ENCODE assay signal across 8 cellular contexts in the genomic region with DNA sequence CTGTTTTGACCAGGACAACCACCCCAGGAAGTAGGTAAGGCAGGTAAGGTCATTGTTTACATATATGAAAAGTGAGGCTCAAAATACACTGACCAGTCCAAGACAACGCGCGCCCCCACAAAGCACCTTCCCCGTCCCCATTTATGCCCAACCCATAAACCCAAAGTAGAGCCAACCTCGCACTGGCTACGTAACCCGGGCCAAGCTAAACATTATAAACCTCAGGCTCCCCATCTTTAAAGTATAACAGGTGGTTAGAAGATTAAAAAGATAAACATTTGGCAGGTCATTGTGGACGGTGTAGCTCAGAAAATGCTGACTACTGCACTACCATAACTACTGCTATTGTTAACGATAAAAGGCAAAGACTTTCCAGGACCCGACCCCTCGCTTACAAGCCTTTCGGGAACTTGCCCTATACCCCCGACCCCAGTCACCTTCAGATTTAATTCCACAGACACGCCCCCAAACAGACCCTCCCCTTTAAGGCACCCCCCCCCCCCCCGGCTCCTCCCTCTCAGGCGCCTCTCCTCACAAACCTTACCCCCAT. TPM values are rescaled to one million over a fixed set of nuclear protein-coding genes. Genes with fewer than 3 reads are reported as not detected.
DNase-seq lines count a peak whose midpoint lies in the region; ATAC-seq and TF ChIP-seq lines count a peak whose summit lies in the region.

No MANE protein-coding gene starts in this region.

- H3K4me1 Mint-ChIP-seq in IgD-negative memory B cell (peaks cover 29 to 38% (median 34%) of the 10 kb centered on the region in 3 donors), immature natural killer cell (peaks cover 35% of the 10 kb centered on the region in 2 donors)

- DNase-seq in DMS 273 (lab: John Stamatoyannopoulos, UW; ENCODE audit: unreplicated experiment) (peak; percentile 71), ascending aorta (ENCODE audit: low spot score in 2 of 2) (peak in 1 of 2 donors; percentile 62), immature natural killer cell (peak; percentile 61 to 65 (median 62)), NCI-H1436 treated with DMSO at 0.1 percent for 48 hours (lab: John Stamatoyannopoulos, UW) (no peak)
- peak; percentile 49 for DNase-seq in stimulated activated naive CD4-positive, alpha-beta T cell treated with Interleukin-2 at 50 U/mL for 16 hours (lab: John Stamatoyannopoulos, UW)

- ATAC-seq in GM21447 (IDR thresholded peaks at IDR 0.05; ENCODE audit: unreplicated experiment): no peak
- no peak for ATAC-seq in activated CD4-positive, CD25-positive, alpha-beta regulatory T cell treated with anti-CD3 and anti-CD28 coated beads, Interleukin-2, amount 50 U/mL, for 24 hours

- H3K4me3 ChIP-seq in ascending aorta: peak overlapping the region; percentile 82 to 90

- H3K4me1 ChIP-seq in ascending aorta: peaks cover 5 to 14% of the 10 kb centered on the region in 2 donors

- H3K36me3 Mint-ChIP-seq in IgD-negative memory B cell (no peaks in the 10 kb centered on the region), immature natural killer cell (no peaks in the 10 kb centered on the region)

- peaks cover 0 to 2% of the 10 kb centered on the region in 2 donors for H3K36me3 ChIP-seq in ascending aorta

- H3K4me3 Mint-ChIP-seq in IgD-negative memory B cell (peak overlapping the region; percentile 86 to 96 (median 92)), immature natural killer cell (peak overlapping the region; percentile 92 to 95 (median 94))

- peak overlapping the region; percentile 86 to 91 for H3K27ac ChIP-seq in ascending aorta

- TF ChIP-seq CTCF in ascending aorta (IDR thresholded peaks at IDR 0.05): no peak

- H3K9me3 Mint-ChIP-seq in IgD-negative memory B cell (no peaks in the 10 kb centered on the region), immature natural killer cell (no peaks in the 10 kb centered on the region)

- H3K27ac Mint-ChIP-seq in IgD-negative memory B cell: peak overlapping the region; percentile 90 to 98 (median 92)
- peak overlapping the region; percentile 95 to 100 (median 98) for H3K27ac Mint-ChIP-seq in immature natural killer cell

- intact Hi-C loops in ascending aorta (cut with DNase I): loop anchor here (1.0 kb wide), 4 partner anchors 10 to 40 kb away; a partner anchor contains a TSS

- no peaks in the 10 kb centered on the region for H3K9me3 ChIP-seq in ascending aorta

- no peaks in the 10 kb centered on the region for H3K27me3 ChIP-seq in ascending aorta

- H3K27me3 Mint-ChIP-seq in IgD-negative memory B cell (peaks cover 1% of the 10 kb centered on the region), immature natural killer cell (ENCODE audit: low read depth in 3 of 3) (peaks cover 0 to 14% (median 3%) of the 10 kb centered on the region in 3 donors)

RNA-seq across cellular contexts. Expression of a gene that starts 0.5 kb away (rescaled TPM):
- polyA plus RNA-seq in IgD-negative memory B cell: 66.6 TPM
- 289 TPM for total RNA-seq in ascending aorta
- 10 to 100 TPM in 2 of 3 donors, 1 to 10 TPM in 1; 2.7 to 92.5 (median 10.5) TPM for polyA plus RNA-seq in immature natural killer cell

RNA-seq across cellular contexts. Expression of a gene that starts 0.8 kb away (rescaled TPM):
- polyA plus RNA-seq in IgD-negative memory B cell (4.1 TPM), immature natural killer cell (1 to 10 TPM in 2 of 3 donors, not detected in 1; 3.4 to 4.7 TPM)
- total RNA-seq in ascending aorta: 12.9 TPM

RNA-seq across cellular contexts. Expression of a gene that starts 23.2 kb away (rescaled TPM):
- 111 TPM for polyA plus RNA-seq in IgD-negative memory B cell
- total RNA-seq in ascending aorta: 148 TPM
- polyA plus RNA-seq in immature natural killer cell: 100 to 1,000 TPM; 110 to 181 (median 138) TPM

RNA-seq across cellular contexts. Expression of a gene that starts 25.9 kb away (rescaled TPM):
- polyA plus RNA-seq in IgD-negative memory B cell (not detected), immature natural killer cell (not detected)
- total RNA-seq in ascending aorta: not detected

RNA-seq across cellular contexts. Expression of a gene that starts 32.6 kb away (rescaled TPM):
- polyA plus RNA-seq in IgD-negative memory B cell (68.5 TPM), immature natural killer cell (10 to 100 TPM; 70.9 to 76.7 (median 75.2) TPM)
- not detected for total RNA-seq in ascending aorta
